Comparison of ENCODE assay signal across 8 cellular contexts in genomic region chr14:74954232-74954946, GRCh38. TPM values are rescaled to one million over a fixed set of nuclear protein-coding genes. Genes with fewer than 3 reads are reported as not detected.
DNase-seq lines count a peak whose midpoint lies in the region; ATAC-seq and TF ChIP-seq lines count a peak whose summit lies in the region.

No MANE protein-coding gene starts in this region.

- intact Hi-C loops in ovary (cut with DNase I) = loop anchor here in 1 of 4 donors (10.0 kb wide), 1 partner anchor 60 kb away; no protein-coding TSS in a partner anchor

- TF ChIP-seq CTCF in ovary (IDR thresholded peaks at IDR 0.05) (no peak), foreskin keratinocyte (conservative IDR thresholded peaks at IDR 0.05) (no peak)

- no peaks in the 10 kb centered on the region for H3K9me3 ChIP-seq in ovary

- no peaks in the 10 kb centered on the region for H3K36me3 ChIP-seq in ovary

- H3K27me3 ChIP-seq in ovary (no peaks in the 10 kb centered on the region), foreskin keratinocyte (no peaks in the 10 kb centered on the region)

- no peak for ATAC-seq in activated CD4-positive, CD25-positive, alpha-beta regulatory T cell treated with anti-CD3 and anti-CD28 coated beads, Interleukin-2, amount 50 U/mL, for 24 hours
- ATAC-seq in foreskin keratinocyte (no peak), GM19035 (IDR thresholded peaks at IDR 0.05; ENCODE audit: unreplicated experiment) (no peak)

- no peak for TF ChIP-seq EP300 in ovary (IDR thresholded peaks at IDR 0.05)

- H3K4me3 ChIP-seq in ovary = peak overlapping the region; percentile 23

- no peak for TF ChIP-seq POLR2A in ovary (IDR thresholded peaks at IDR 0.05)

- H3K4me1 ChIP-seq in ovary (ENCODE audit: insufficient read depth) (peaks cover 4% of the 10 kb centered on the region), foreskin keratinocyte (peaks cover 16% of the 10 kb centered on the region)

- DNase-seq in DMS79 (lab: John Stamatoyannopoulos, UW) (peak; percentile 78), NCI-H345 treated with DMSO at 0.1 percent for 48 hours (lab: John Stamatoyannopoulos, UW; ENCODE audit: unreplicated experiment) (peak; percentile 79), ecto neural progenitor cell (ENCODE audit: low spot score) (peak; percentile 69), ovary (peak in 1 of 5 donors; percentile 54), NOMO-1 treated with DMSO at 0.1 percent for 48 hours (lab: John Stamatoyannopoulos, UW; ENCODE audit: unreplicated experiment) (no peak), foreskin keratinocyte (no peak)

- H3K27ac ChIP-seq in ovary = no peak overlapping the region
- H3K27ac ChIP-seq in foreskin keratinocyte = no peak overlapping the region

- 28 to 45% (median 36%) methylated on average over 15 to 18 of the region's 18 CpGs for WGBS in ovary, 3 donors

RNA-seq across cellular contexts. Expression of gene PGF, which starts 1.0 kb away (rescaled TPM):
- total RNA-seq in ovary = 10 to 100 TPM in 1 of 7 donors, 1 to 10 TPM in 5, not detected in 1; 1.8 to 14.0 (median 3.1) TPM
- 1 to 10 TPM; 4.5 to 5.7 TPM for polyA plus RNA-seq in ovary
- 28.8 and 31.5 TPM in 2 replicates for total RNA-seq in foreskin keratinocyte
- polyA plus RNA-seq in foreskin keratinocyte = 29.1 and 31.7 TPM in 2 replicates

RNA-seq across cellular contexts. Expression of gene RPS6KL1, which starts 31.3 kb away (rescaled TPM):
- total RNA-seq in ovary (1 to 10 TPM in 5 of 7 donors, under 1 TPM in 2; 0.24 to 3.0 (median 1.8) TPM), foreskin keratinocyte (2.8 and 3.1 TPM in 2 replicates)
- polyA plus RNA-seq in ovary (1 to 10 TPM in 1 of 2 donors, under 1 TPM in 1; 0.67 to 1.7 TPM), foreskin keratinocyte (1.5 and 2.1 TPM in 2 replicates)

RNA-seq across cellular contexts. Expression of gene EIF2B2, which starts 48.3 kb away (rescaled TPM):
- total RNA-seq in ovary = 10 to 100 TPM in 6 of 7 donors, 1 to 10 TPM in 1; 8.8 to 33.3 (median 29.6) TPM
- 10 to 100 TPM; 30.6 to 59.9 TPM for polyA plus RNA-seq in ovary
- total RNA-seq in foreskin keratinocyte = 57.8 and 65.5 TPM in 2 replicates
- polyA plus RNA-seq in foreskin keratinocyte = 76.5 and 80.1 TPM in 2 replicates

Comparison
In these comparisons a context has a peak if more than half of its experiments do, and no peak if none do; other contexts are left out.
1. DNase-seq: peak in DMS79 (single experiment), NCI-H345 treated with DMSO at 0.1 percent for 48 hours (single experiment) and ecto neural progenitor cell (single experiment); none in NOMO-1 treated with DMSO at 0.1 percent for 48 hours (single experiment) and foreskin keratinocyte (0 of 2).